In genomic region chr10:122374859-122375721, GRCh38 we compare ENCODE assay signal across 8 cellular contexts. TPM values are rescaled to one million over a fixed set of nuclear protein-coding genes. Genes with fewer than 3 reads are reported as not detected.
DNase-seq lines count a peak whose midpoint lies in the region; ATAC-seq and TF ChIP-seq lines count a peak whose summit lies in the region.

No MANE protein-coding gene starts in this region.

- H3K27ac ChIP-seq in VCaP (peak overlapping the region; percentile 77), skin epidermis (peak overlapping the region; percentile 81 to 99 (median 96))

- peak; percentile 53 for ATAC-seq in GM21723 (IDR thresholded peaks at IDR 0.05; ENCODE audit: unreplicated experiment)

- H3K4me3 ChIP-seq in Jurkat, Clone E6-1 (ENCODE audit: low read length), result peak overlapping the region; percentile 81
- peak overlapping the region; percentile 68 to 93 (median 80) for H3K4me3 ChIP-seq in skin epidermis

- DNase-seq in ELR (ENCODE audit: low read depth), result peak; percentile 60
- peak; percentile 38 for DNase-seq in Jurkat, Clone E6-1 (ENCODE audit: low read depth, low spot score)
- peak; percentile 38 for DNase-seq in brain pericyte (ENCODE audit: low read depth, low spot score)
- peak; percentile 71 for DNase-seq in iPS-NIHi11 (ENCODE audit: low spot score)
- no peak for DNase-seq in NK-92 treated with Interleukin-12 subunit alpha and Interleukin-12 subunit beta, amount 100 ng/mL, for 24 hours (lab: John Stamatoyannopoulos, UW)

- no peak for TF ChIP-seq CTCF in VCaP (conservative IDR thresholded peaks at IDR 0.05)

RNA-seq across cellular contexts. Expression of gene PLEKHA1, which starts 0.6 kb away (rescaled TPM):
- polyA plus RNA-seq in Jurkat, Clone E6-1 (2012; ENCODE audit: insufficient read depth, insufficient read length), result 18.1 TPM
